Comparison of ENCODE assay signal across 2 cellular contexts in the genomic region with DNA sequence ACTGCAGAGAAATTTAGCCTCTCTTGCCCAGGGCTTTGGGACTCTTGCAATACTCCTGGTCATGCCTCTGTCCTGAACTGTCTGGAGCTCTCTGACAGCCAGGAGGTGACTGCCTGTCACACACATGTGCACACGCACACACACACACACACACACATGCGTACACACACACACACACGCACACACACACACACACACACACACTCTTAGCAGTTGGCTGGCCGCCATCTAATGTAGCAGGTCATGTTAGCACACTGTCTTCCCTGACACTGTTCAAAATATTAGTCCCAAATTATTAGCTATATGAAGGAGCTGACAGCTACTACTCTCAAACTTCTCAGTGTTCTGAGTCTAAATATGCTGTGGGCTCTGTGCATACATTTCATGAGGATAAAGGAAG.
TF ChIP-seq lines count a peak whose summit lies in the region.

No MANE protein-coding gene starts in this region.

TF ChIP-seq in IMR-90, 13 proteins besides CTCF, POLR2A, EP300 and RAD21 (continued from another document):
- no peak for TF ChIP-seq RFX5 (IDR thresholded peaks at IDR 0.05; ENCODE audit: low read depth, low read length)
- TF ChIP-seq FOS (IDR thresholded peaks at IDR 0.05; ENCODE audit: low read depth, low read length) = no peak
- TF ChIP-seq RCOR1 (IDR thresholded peaks at IDR 0.05; ENCODE audit: insufficient replicate concordance, low read length) = no peak
- TF ChIP-seq, protein P1, sequence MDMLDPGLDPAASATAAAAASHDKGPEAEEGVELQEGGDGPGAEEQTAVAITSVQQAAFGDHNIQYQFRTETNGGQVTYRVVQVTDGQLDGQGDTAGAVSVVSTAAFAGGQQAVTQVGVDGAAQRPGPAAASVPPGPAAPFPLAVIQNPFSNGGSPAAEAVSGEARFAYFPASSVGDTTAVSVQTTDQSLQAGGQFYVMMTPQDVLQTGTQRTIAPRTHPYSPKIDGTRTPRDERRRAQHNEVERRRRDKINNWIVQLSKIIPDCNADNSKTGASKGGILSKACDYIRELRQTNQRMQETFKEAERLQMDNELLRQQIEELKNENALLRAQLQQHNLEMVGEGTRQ (IDR thresholded peaks at IDR 0.05; ENCODE audit: low read depth, low read length) = no peak
- no peak for TF ChIP-seq SMC3 (IDR thresholded peaks at IDR 0.05; ENCODE audit: low read depth, low read length)
- TF ChIP-seq, protein P2, sequence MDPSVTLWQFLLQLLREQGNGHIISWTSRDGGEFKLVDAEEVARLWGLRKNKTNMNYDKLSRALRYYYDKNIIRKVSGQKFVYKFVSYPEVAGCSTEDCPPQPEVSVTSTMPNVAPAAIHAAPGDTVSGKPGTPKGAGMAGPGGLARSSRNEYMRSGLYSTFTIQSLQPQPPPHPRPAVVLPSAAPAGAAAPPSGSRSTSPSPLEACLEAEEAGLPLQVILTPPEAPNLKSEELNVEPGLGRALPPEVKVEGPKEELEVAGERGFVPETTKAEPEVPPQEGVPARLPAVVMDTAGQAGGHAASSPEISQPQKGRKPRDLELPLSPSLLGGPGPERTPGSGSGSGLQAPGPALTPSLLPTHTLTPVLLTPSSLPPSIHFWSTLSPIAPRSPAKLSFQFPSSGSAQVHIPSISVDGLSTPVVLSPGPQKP (IDR thresholded peaks at IDR 0.05; ENCODE audit: borderline replicate concordance, low read depth, low read length) = no peak
- no peak for TF ChIP-seq MXI1 (IDR thresholded peaks at IDR 0.05; ENCODE audit: borderline replicate concordance, low read depth, low read length)
- no peak for TF ChIP-seq NFE2L2 (IDR thresholded peaks at IDR 0.05; ENCODE audit: low read depth, low read length)

TF ChIP-seq in GM23338, 12 proteins besides CTCF, POLR2A, EP300 and RAD21 (continued from another document):
- TF ChIP-seq, protein P3, sequence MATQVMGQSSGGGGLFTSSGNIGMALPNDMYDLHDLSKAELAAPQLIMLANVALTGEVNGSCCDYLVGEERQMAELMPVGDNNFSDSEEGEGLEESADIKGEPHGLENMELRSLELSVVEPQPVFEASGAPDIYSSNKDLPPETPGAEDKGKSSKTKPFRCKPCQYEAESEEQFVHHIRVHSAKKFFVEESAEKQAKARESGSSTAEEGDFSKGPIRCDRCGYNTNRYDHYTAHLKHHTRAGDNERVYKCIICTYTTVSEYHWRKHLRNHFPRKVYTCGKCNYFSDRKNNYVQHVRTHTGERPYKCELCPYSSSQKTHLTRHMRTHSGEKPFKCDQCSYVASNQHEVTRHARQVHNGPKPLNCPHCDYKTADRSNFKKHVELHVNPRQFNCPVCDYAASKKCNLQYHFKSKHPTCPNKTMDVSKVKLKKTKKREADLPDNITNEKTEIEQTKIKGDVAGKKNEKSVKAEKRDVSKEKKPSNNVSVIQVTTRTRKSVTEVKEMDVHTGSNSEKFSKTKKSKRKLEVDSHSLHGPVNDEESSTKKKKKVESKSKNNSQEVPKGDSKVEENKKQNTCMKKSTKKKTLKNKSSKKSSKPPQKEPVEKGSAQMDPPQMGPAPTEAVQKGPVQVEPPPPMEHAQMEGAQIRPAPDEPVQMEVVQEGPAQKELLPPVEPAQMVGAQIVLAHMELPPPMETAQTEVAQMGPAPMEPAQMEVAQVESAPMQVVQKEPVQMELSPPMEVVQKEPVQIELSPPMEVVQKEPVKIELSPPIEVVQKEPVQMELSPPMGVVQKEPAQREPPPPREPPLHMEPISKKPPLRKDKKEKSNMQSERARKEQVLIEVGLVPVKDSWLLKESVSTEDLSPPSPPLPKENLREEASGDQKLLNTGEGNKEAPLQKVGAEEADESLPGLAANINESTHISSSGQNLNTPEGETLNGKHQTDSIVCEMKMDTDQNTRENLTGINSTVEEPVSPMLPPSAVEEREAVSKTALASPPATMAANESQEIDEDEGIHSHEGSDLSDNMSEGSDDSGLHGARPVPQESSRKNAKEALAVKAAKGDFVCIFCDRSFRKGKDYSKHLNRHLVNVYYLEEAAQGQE (IDR thresholded peaks at IDR 0.05; ENCODE audit: unreplicated experiment) = no peak
- TF ChIP-seq JUNB (IDR thresholded peaks at IDR 0.05; ENCODE audit: unreplicated experiment) (no peak), EZH2 (IDR thresholded peaks at IDR 0.05; ENCODE audit: low read depth, unreplicated experiment) (no peak), ETS1 (IDR thresholded peaks at IDR 0.05) (no peak), ZNF331 (CRISPR knock-in tag; IDR thresholded peaks at IDR 0.05; ENCODE audit: low read depth) (no peak), EZH2phosphoT487 (IDR thresholded peaks at IDR 0.05; ENCODE audit: unreplicated experiment) (no peak), NANOG (IDR thresholded peaks at IDR 0.05; ENCODE audit: borderline replicate concordance) (no peak), ZNF114 (CRISPR knock-in tag; IDR thresholded peaks at IDR 0.05) (no peak), CREB1 (CRISPR knock-in tag; IDR thresholded peaks at IDR 0.05; ENCODE audit: low read depth) (no peak)
- TF ChIP-seq, protein P4, sequence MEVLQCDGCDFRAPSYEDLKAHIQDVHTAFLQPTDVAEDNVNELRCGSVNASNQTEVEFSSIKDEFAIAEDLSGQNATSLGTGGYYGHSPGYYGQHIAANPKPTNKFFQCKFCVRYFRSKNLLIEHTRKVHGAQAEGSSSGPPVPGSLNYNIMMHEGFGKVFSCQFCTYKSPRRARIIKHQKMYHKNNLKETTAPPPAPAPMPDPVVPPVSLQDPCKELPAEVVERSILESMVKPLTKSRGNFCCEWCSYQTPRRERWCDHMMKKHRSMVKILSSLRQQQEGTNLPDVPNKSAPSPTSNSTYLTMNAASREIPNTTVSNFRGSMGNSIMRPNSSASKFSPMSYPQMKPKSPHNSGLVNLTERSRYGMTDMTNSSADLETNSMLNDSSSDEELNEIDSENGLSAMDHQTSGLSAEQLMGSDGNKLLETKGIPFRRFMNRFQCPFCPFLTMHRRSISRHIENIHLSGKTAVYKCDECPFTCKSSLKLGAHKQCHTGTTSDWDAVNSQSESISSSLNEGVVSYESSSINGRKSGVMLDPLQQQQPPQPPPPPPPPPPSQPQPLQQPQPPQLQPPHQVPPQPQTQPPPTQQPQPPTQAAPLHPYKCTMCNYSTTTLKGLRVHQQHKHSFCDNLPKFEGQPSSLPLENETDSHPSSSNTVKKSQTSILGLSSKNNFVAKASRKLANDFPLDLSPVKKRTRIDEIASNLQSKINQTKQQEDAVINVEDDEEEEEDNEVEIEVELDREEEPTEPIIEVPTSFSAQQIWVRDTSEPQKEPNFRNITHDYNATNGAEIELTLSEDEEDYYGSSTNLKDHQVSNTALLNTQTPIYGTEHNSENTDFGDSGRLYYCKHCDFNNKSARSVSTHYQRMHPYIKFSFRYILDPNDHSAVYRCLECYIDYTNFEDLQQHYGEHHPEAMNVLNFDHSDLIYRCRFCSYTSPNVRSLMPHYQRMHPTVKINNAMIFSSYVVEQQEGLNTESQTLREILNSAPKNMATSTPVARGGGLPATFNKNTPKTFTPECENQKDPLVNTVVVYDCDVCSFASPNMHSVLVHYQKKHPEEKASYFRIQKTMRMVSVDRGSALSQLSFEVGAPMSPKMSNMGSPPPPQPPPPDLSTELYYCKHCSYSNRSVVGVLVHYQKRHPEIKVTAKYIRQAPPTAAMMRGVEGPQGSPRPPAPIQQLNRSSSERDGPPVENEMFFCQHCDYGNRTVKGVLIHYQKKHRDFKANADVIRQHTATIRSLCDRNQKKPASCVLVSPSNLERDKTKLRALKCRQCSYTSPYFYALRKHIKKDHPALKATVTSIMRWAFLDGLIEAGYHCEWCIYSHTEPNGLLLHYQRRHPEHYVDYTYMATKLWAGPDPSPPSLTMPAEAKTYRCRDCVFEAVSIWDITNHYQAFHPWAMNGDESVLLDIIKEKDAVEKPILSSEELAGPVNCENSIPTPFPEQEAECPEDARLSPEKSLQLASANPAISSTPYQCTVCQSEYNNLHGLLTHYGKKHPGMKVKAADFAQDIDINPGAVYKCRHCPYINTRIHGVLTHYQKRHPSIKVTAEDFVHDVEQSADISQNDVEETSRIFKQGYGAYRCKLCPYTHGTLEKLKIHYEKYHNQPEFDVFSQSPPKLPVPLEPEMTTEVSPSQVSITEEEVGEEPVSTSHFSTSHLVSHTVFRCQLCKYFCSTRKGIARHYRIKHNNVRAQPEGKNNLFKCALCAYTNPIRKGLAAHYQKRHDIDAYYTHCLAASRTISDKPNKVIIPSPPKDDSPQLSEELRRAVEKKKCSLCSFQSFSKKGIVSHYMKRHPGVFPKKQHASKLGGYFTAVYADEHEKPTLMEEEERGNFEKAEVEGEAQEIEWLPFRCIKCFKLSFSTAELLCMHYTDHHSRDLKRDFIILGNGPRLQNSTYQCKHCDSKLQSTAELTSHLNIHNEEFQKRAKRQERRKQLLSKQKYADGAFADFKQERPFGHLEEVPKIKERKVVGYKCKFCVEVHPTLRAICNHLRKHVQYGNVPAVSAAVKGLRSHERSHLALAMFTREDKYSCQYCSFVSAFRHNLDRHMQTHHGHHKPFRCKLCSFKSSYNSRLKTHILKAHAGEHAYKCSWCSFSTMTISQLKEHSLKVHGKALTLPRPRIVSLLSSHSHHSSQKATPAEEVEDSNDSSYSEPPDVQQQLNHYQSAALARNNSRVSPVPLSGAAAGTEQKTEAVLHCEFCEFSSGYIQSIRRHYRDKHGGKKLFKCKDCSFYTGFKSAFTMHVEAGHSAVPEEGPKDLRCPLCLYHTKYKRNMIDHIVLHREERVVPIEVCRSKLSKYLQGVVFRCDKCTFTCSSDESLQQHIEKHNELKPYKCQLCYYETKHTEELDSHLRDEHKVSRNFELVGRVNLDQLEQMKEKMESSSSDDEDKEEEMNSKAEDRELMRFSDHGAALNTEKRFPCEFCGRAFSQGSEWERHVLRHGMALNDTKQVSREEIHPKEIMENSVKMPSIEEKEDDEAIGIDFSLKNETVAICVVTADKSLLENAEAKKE (CRISPR knock-in tag; IDR thresholded peaks at IDR 0.05) = no peak
